ENCODE assay signal across 24 cellular contexts in genomic region chr19:35128398-35129057, GRCh38. TPM values are rescaled to one million over a fixed set of nuclear protein-coding genes. Genes with fewer than 3 reads are reported as not detected.
DNase-seq lines count a peak whose midpoint lies in the region; ATAC-seq and TF ChIP-seq lines count a peak whose summit lies in the region.
"Had no signal": no experiment of that assay in that cellular context is flagged by ENCODE, and none has a peak within 500 bp of the region (broad histone marks: within the 10 kb centered on the region; RNA-seq: fewer than 3 reads in every experiment).

No MANE protein-coding gene starts in this region.

- H3K4me3 ChIP-seq in WERI-Rb-1 (ENCODE audit: low read depth, low read length) (no peak overlapping the region), rectal smooth muscle tissue (ENCODE audit: low read length) (no peak overlapping the region), vagina (no peak overlapping the region), sigmoid colon (no peak overlapping the region)
- H3K4me3 ChIP-seq: BLaER1 treated with 17β-estradiol and CSF1 and Interleukin-3, amounts not matched to agents 10 nM and 100 nM; SK-N-MC had no signal

- no peak for ATAC-seq in GM18907 (IDR thresholded peaks at IDR 0.05; ENCODE audit: unreplicated experiment)
- ATAC-seq: CD8-positive, alpha-beta T cell; PC-3 had no signal

- no peak for TF ChIP-seq POLR2A in vagina (IDR thresholded peaks at IDR 0.05)
- no peak for TF ChIP-seq POLR2A in sigmoid colon (IDR thresholded peaks at IDR 0.05)
- TF ChIP-seq POLR2A in erythroblast (IDR thresholded peaks at IDR 0.05; ENCODE audit: low read length), result no peak

- TF ChIP-seq CTCF in WERI-Rb-1 (IDR thresholded peaks at IDR 0.05; ENCODE audit: low read depth, low read length) (no peak), vagina (IDR thresholded peaks at IDR 0.05) (no peak), sigmoid colon (IDR thresholded peaks at IDR 0.05) (no peak)

- intact Hi-C loops in vagina (cut with DNase I), result no loop called here
- intact Hi-C loops in sigmoid colon (cut with DNase I), result loop anchor here (10.0 kb wide), 1 partner anchor 154 kb away; no protein-coding TSS in a partner anchor

- H3K27me3 ChIP-seq in WERI-Rb-1 (ENCODE audit: insufficient read depth, low read depth, severe bottlenecking), result no peaks in the 10 kb centered on the region
- H3K27me3 ChIP-seq in layer of hippocampus (ENCODE audit: control insufficient read depth, insufficient read depth, low read length), result no peaks in the 10 kb centered on the region
- H3K27me3 ChIP-seq in rectal smooth muscle tissue (ENCODE audit: control insufficient read depth, insufficient read depth, low read length), result no peaks in the 10 kb centered on the region
- no peaks in the 10 kb centered on the region for H3K27me3 ChIP-seq in vagina
- H3K27me3 ChIP-seq in sigmoid colon, result no peaks in the 10 kb centered on the region
- H3K27me3 ChIP-seq: BLaER1 treated with 17β-estradiol and CSF1 and Interleukin-3, amounts not matched to agents 10 nM and 100 nM had no signal

- H3K9me3 ChIP-seq in WERI-Rb-1 (ENCODE audit: severe bottlenecking) (no peaks in the 10 kb centered on the region), vagina (no peaks in the 10 kb centered on the region), sigmoid colon (no peaks in the 10 kb centered on the region)
- H3K9me3 ChIP-seq: BLaER1 treated with 17β-estradiol and CSF1 and Interleukin-3, amounts not matched to agents 10 nM and 100 nM had no signal

- H3K4me1 ChIP-seq in rectal smooth muscle tissue (ENCODE audit: control insufficient read depth, insufficient read depth, low read length) (peaks cover 7% of the 10 kb centered on the region), vagina (peaks cover 54% of the 10 kb centered on the region), sigmoid colon (peaks cover 0 to 19% (median 7%) of the 10 kb centered on the region in 4 donors)

- TF ChIP-seq EP300 in sigmoid colon (IDR thresholded peaks at IDR 0.05), result no peak

- WGBS in sigmoid colon, 2 donors, result 77 to 88% methylated on average over 9 of the region's 9 CpGs

- H3K27ac ChIP-seq in WERI-Rb-1, result peak overlapping the region; percentile 66
- H3K27ac ChIP-seq in layer of hippocampus (ENCODE audit: low read depth, low read length), result peak overlapping the region; percentile 27
- H3K27ac ChIP-seq in rectal smooth muscle tissue (ENCODE audit: low read depth, low read length), result no peak overlapping the region
- H3K27ac ChIP-seq in vagina, result peak overlapping the region; percentile 12
- peak overlapping the region in 1 of 4 donors; percentile 83 for H3K27ac ChIP-seq in sigmoid colon
- H3K27ac ChIP-seq: BLaER1 treated with 17β-estradiol and CSF1 and Interleukin-3, amounts not matched to agents 10 nM and 100 nM; KMS-11; SK-N-MC had no signal

- peak overlapping the region; percentile 3 for H3K9ac ChIP-seq in rectal smooth muscle tissue (ENCODE audit: low read length)
- H3K9ac ChIP-seq: BLaER1 treated with 17β-estradiol and CSF1 and Interleukin-3, amounts not matched to agents 10 nM and 100 nM; KMS-11 had no signal

- H3K36me3 ChIP-seq in WERI-Rb-1 (peaks cover 14% of the 10 kb centered on the region), rectal smooth muscle tissue (ENCODE audit: control insufficient read depth, insufficient read depth, low read length) (no peaks in the 10 kb centered on the region), vagina (no peaks in the 10 kb centered on the region), sigmoid colon (no peaks in the 10 kb centered on the region)
- H3K36me3 ChIP-seq: BLaER1 treated with 17β-estradiol and CSF1 and Interleukin-3, amounts not matched to agents 10 nM and 100 nM had no signal

- DNase-seq in WERI-Rb-1 (no peak), vagina (ENCODE audit: extremely low spot score in 2 of 2) (no peak), sigmoid colon (no peak), erythroblast (lab: John Stamatoyannopoulos, UW) (no peak)
- DNase-seq: ACHN; CD8-positive, alpha-beta T cell; DND-41; GOT3; HCEC 1CT; IMR-90; NCI-H1105 treated with DMSO at 0.1 percent for 48 hours; NCI-H1694; NCI-H2081; NCI-H2171 treated with DMSO at 0.1 percent for 48 hours; NCI-H524 treated with DMSO at 0.1 percent for 48 hours; PC-3; RPMI8226; SHP77 treated with DMSO at 0.1 percent for 48 hours had no signal

RNA-seq across cellular contexts. Expression of gene LGI4, which starts 6.3 kb away (rescaled TPM):
- total RNA-seq in vagina (32.9 TPM), sigmoid colon (10 to 100 TPM; 29.0 to 47.1 (median 35.1) TPM)
- 10 to 100 TPM in 1 of 3 donors, 1 to 10 TPM in 2; 4.2 to 35.7 (median 9.0) TPM for polyA plus RNA-seq in sigmoid colon
- total RNA-seq: IMR-90 had no signal

RNA-seq across cellular contexts. Expression of gene FXYD1, which starts 10.1 kb away (rescaled TPM):
- total RNA-seq in vagina (135 TPM), sigmoid colon (100 to 1,000 TPM in 1 of 4 donors, 10 to 100 TPM in 3; 39.1 to 107 (median 44.6) TPM)
- 10 to 100 TPM in 2 of 3 donors, 1 to 10 TPM in 1; 6.0 to 57.7 (median 15.0) TPM for polyA plus RNA-seq in sigmoid colon
- total RNA-seq: PC-3 had no signal

RNA-seq across cellular contexts. Expression of gene FXYD3, which starts 12.9 kb away (rescaled TPM):
- total RNA-seq in vagina (788 TPM), sigmoid colon (10 to 100 TPM in 2 of 4 donors, 1 to 10 TPM in 2; 3.7 to 15.3 (median 8.2) TPM)
- 1,000 to 10,000 TPM; 2,472 to 3,333 (median 2,871) TPM for polyA plus RNA-seq in sigmoid colon
- total RNA-seq: CD8-positive, alpha-beta T cell; IMR-90 had no signal
- polyA plus RNA-seq: IMR-90 had no signal

RNA-seq across cellular contexts. Expression of gene FXYD7, which starts 14.5 kb away (rescaled TPM):
- 3.4 TPM for total RNA-seq in vagina
- total RNA-seq in sigmoid colon, result 1 to 10 TPM in 1 of 4 donors, not detected in 3; 3.3 TPM
- polyA plus RNA-seq in sigmoid colon, result 1 to 10 TPM in 1 of 3 donors, not detected in 2; 1.7 TPM
- total RNA-seq: IMR-90, PC-3 had no signal

RNA-seq across cellular contexts. Expression of gene FXYD5, which starts 26.0 kb away (rescaled TPM):
- 144 TPM for total RNA-seq in vagina
- total RNA-seq in sigmoid colon, result 10 to 100 TPM; 20.1 to 32.4 (median 28.8) TPM
- polyA plus RNA-seq in sigmoid colon, result 100 to 1,000 TPM in 1 of 3 donors, 10 to 100 TPM in 2; 18.5 to 102 (median 27.0) TPM

Comparison
In these comparisons a context has a peak if more than half of its experiments do, and no peak if none do; other contexts are left out.
1. RNA of gene FXYD3, which starts 12.9 kb away (total RNA-seq): 788 TPM in vagina (single experiment); 3.7 to 15.3 TPM in sigmoid colon; every median in the first group is over 10 times any median in the second.